In the genomic region with DNA sequence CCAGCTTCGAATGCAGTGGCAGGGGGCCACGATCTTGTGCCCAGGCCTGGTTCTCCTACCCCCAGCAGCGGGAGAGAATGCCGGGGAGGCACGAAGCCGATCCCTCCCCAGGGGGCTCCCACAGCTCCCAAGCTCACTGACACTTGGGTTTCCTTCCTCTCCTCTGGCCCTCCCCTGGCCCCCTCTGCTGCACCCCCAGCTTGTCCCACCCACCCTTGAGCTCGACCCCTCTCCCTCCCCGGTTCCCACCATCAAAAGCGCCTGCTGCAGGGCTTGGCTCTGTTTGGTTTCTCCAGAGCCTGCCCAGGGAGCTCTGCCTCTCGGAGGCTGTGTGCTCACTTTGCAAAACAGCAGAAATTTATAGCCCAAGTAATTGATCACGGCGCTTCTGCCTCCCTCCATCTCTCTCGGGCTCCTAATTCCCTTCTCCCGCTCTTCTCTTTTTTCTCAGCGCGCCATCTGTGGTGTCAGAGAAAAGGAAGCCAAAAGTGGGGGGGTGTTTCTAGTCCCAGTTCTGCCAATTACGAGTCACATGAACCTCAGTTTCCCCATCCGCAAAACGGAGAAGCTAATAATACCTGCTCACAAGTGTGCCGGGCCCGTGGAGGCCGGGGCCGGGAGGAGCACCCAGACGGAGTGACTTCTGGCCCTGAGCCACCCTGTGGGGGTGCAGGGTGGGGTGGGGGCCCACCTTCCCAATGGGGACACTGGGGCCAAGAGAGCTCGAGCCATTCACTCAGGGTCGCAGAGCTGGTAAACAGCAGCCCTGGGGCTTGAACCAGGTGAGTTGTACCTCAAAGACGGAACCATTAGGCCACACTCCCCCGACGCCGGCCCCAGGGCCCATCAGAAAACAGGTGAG, we compare ENCODE assay signal across 10 cellular contexts.
DNase-seq lines count a peak whose midpoint lies in the region; ATAC-seq and TF ChIP-seq lines count a peak whose summit lies in the region.
"Had no signal": no experiment of that assay in that cellular context is flagged by ENCODE, and none has a peak within 500 bp of the region (broad histone marks: within the 10 kb centered on the region; RNA-seq: fewer than 3 reads in every experiment).

No MANE protein-coding gene starts in this region.

- 80 to 87% methylated on average over 10 to 18 of the region's 30 CpGs for WGBS in esophagus squamous epithelium, 2 donors
- WGBS in ovary, 3 donors: 68 to 81% (median 79%) methylated on average over 30 of the region's 30 CpGs

- H3K27me3 ChIP-seq in cardiac muscle cell: no peaks in the 10 kb centered on the region
- H3K27me3 ChIP-seq in esophagus squamous epithelium: no peaks in the 10 kb centered on the region
- H3K27me3 ChIP-seq in ovary: no peaks in the 10 kb centered on the region
- no peaks in the 10 kb centered on the region for H3K27me3 ChIP-seq in uterus
- no peaks in the 10 kb centered on the region for H3K27me3 ChIP-seq in A673 (replicated peaks; ENCODE audit: insufficient read depth, low read depth, low read length, poor library complexity)

- DNase-seq in cardiac muscle cell (ENCODE audit: low read depth in 1 of 2, low spot score in 1 of 2): no peak
- DNase-seq in Right ventricle myocardium inferior (ENCODE audit: missing footprints): no peak
- DNase-seq in esophagus squamous epithelium (lab: John Stamatoyannopoulos, UW): no peak
- DNase-seq in ovary: peak; percentile 18 to 67 (median 59)
- peak; percentile 35 to 42 for DNase-seq in uterus
- DNase-seq in NCI-H226: no peak
- DNase-seq in A673 (ENCODE audit: low spot score): no peak
- DNase-seq: naive thymus-derived CD8-positive, alpha-beta T cell; T-helper 1 cell had no signal

- no TSS peak for BruUV-seq in A673 (replicated peaks; lab: Mats Ljungman, UMichigan)

- H3K4me1 ChIP-seq in cardiac muscle cell (ENCODE audit: low read depth) (peaks cover 52% of the 10 kb centered on the region), esophagus squamous epithelium (peaks cover 25 to 91% (median 52%) of the 10 kb centered on the region in 3 donors), ovary (ENCODE audit: insufficient read depth) (peaks cover 43% of the 10 kb centered on the region), uterus (peaks cover 24 to 38% of the 10 kb centered on the region in 2 donors), A673 (ENCODE audit: insufficient read depth, low read length, poor library complexity, severe bottlenecking) (peaks cover 28% of the 10 kb centered on the region)

- ATAC-seq in Right ventricle myocardium inferior (no peak), GM18517 (IDR thresholded peaks at IDR 0.05; ENCODE audit: unreplicated experiment) (no peak)

- no peak for TF ChIP-seq EP300 in ovary (IDR thresholded peaks at IDR 0.05)

- POLR2A ChIA-PET in A673 (lab: Charles Lee; ENCODE audit: low non-redundant PET): no interaction called here

- no peak for TF ChIP-seq POLR2A in esophagus squamous epithelium (IDR thresholded peaks at IDR 0.05)
- TF ChIP-seq POLR2A in ovary (IDR thresholded peaks at IDR 0.05): no peak
- no peak for TF ChIP-seq POLR2A in uterus (IDR thresholded peaks at IDR 0.05)

- intact Hi-C loops in Right ventricle myocardium inferior (cut with DNase I) (loop anchor here (5.0 kb wide), 1 partner anchor 67 kb away; no protein-coding TSS in a partner anchor), esophagus squamous epithelium (cut with DNase I) (no loop called here), ovary (cut with DNase I) (loop anchor here in 3 of 4 donors (2.0 to 10.0 kb wide), 7 partner anchors 62 to 293 kb away; a partner anchor contains a TSS), uterus (cut with DNase I; ENCODE audit: low total_unique reads) (loop anchor here (5.0 kb wide), 1 partner anchor 163 kb away; no protein-coding TSS in a partner anchor), A673 (cut with micrococcal nuclease; ENCODE audit: unreplicated experiment) (no loop called here)

- TF ChIP-seq CTCF in cardiac muscle cell (IDR thresholded peaks at IDR 0.05; ENCODE audit: low read depth, low read length) (no peak), esophagus squamous epithelium (IDR thresholded peaks at IDR 0.05) (no peak), ovary (IDR thresholded peaks at IDR 0.05) (no peak), uterus (IDR thresholded peaks at IDR 0.05) (no peak), A673 (conservative IDR thresholded peaks at IDR 0.05; ENCODE audit: low read depth, low read length) (no peak)

- H3K4me3 ChIP-seq in cardiac muscle cell (no peak overlapping the region), esophagus squamous epithelium (no peak overlapping the region), ovary (no peak overlapping the region), uterus (no peak overlapping the region), A673 (ENCODE audit: low read depth, low read length, poor library complexity, severe bottlenecking) (no peak overlapping the region)

- CTCF ChIA-PET in A673 (lab: Charles Lee): interaction anchor here (1.2 kb wide), 1 partner anchor 305 kb away, joined by 3 read pairs; no protein-coding TSS in a partner anchor

- H3K9me3 ChIP-seq in cardiac muscle cell (ENCODE audit: low read depth): no peaks in the 10 kb centered on the region
- no peaks in the 10 kb centered on the region for H3K9me3 ChIP-seq in esophagus squamous epithelium
- no peaks in the 10 kb centered on the region for H3K9me3 ChIP-seq in ovary
- no peaks in the 10 kb centered on the region for H3K9me3 ChIP-seq in uterus
- H3K9me3 ChIP-seq in A673 (ENCODE audit: low read depth, low read length, poor library complexity, severe bottlenecking): no peaks in the 10 kb centered on the region

- no peaks in the 10 kb centered on the region for H3K36me3 ChIP-seq in cardiac muscle cell
- no peaks in the 10 kb centered on the region for H3K36me3 ChIP-seq in esophagus squamous epithelium
- H3K36me3 ChIP-seq in ovary: no peaks in the 10 kb centered on the region
- no peaks in the 10 kb centered on the region for H3K36me3 ChIP-seq in uterus
- no peaks in the 10 kb centered on the region for H3K36me3 ChIP-seq in A673 (ENCODE audit: insufficient read depth, low read length, poor library complexity, severe bottlenecking)

- peak overlapping the region; percentile 97 for H3K27ac ChIP-seq in cardiac muscle cell
- H3K27ac ChIP-seq in esophagus squamous epithelium: peak overlapping the region; percentile 77 to 89 (median 85)
- H3K27ac ChIP-seq in ovary: peak overlapping the region; percentile 88 to 94
- H3K27ac ChIP-seq in uterus: peak overlapping the region; percentile 95 to 99
- no peak overlapping the region for H3K27ac ChIP-seq in A673 (ENCODE audit: low read depth, low read length, poor library complexity, severe bottlenecking)

Comparison
In these comparisons a context has a peak if more than half of its experiments do, and no peak if none do; other contexts are left out.
1. DNase-seq: peak in ovary (5 of 5) and uterus (2 of 2); none in cardiac muscle cell (0 of 2), Right ventricle myocardium inferior (single experiment), esophagus squamous epithelium (single experiment), NCI-H226 (single experiment) and A673 (single experiment).
2. intact Hi-C loops: an anchor here in Right ventricle myocardium inferior (5.0 kb wide), ovary (2.0 to 10.0 kb wide) and uterus (5.0 kb wide); none called in esophagus squamous epithelium and A673.